Comparison of ENCODE assay signal across 8 cellular contexts in the genomic region with DNA sequence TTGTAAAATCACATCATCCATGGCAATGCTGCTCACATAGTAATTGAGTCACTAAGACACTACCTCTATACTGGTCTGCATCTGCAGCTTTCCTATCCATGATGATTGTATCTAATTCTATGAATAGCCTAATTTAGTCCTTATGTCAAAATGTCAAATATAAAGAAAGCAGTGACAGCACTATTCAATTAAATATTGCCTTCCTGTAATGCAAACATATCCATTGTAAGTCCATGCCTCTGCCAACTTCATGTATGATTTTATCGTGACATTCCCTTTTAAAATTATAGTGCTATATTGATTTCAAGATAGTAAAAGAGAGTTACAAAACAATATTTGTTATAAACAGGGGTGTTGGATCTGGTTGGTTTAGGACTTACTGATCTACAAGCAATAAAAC. TPM values are rescaled to one million over a fixed set of nuclear protein-coding genes. Genes with fewer than 3 reads are reported as not detected.
"Had no signal": no experiment of that assay in that cellular context is flagged by ENCODE, and none has a peak within 500 bp of the region (broad histone marks: within the 10 kb centered on the region; RNA-seq: fewer than 3 reads in every experiment).

No MANE protein-coding gene starts in this region.

- ATAC-seq: HepG2, K562 had no signal

- H3K4me3 ChIP-seq: K562 had no signal

- DNase-seq: IMR-90, KBM-7 had no signal

- H3K27ac ChIP-seq: HL-60 had no signal

RNA-seq across cellular contexts. Expression of a gene that starts 25.8 kb away (rescaled TPM):
- total RNA-seq: HepG2, HT-29, HT1080, IMR-90, K562 had no signal
- polyA plus RNA-seq: HepG2, IgD-negative memory B cell, IMR-90, K562 had no signal
